ENCODE assay signal across 1 cellular context in genomic region chr12:52951640-52952039, GRCh38.
A peak's percentile ranks its signal among the peaks of the same experiment; 100 is the strongest.
TF ChIP-seq lines count a peak whose summit lies in the region.

No MANE protein-coding gene starts in this region.

TF ChIP-seq in H1, 55 proteins besides CTCF, POLR2A, EP300 and RAD21:
- TF ChIP-seq RBBP5 (IDR thresholded peaks at IDR 0.05; ENCODE audit: borderline replicate concordance, low read depth, low read length) (no peak), POLR2AphosphoS5 (IDR thresholded peaks at IDR 0.05; ENCODE audit: low read depth, low read length) (peak; percentile 31), ASH2L (IDR thresholded peaks at IDR 0.05; ENCODE audit: low read length) (no peak), CHD2 (IDR thresholded peaks at IDR 0.05; ENCODE audit: low read length) (no peak)
